Comparison of ENCODE assay signal across 28 cellular contexts in genomic region chr3:49626796-49627195, GRCh38.
"Had no signal": no experiment of that assay in that cellular context is flagged by ENCODE, and none has a peak within 500 bp of the region (broad histone marks: within the 10 kb centered on the region; RNA-seq: fewer than 3 reads in every experiment).

No MANE protein-coding gene starts in this region.

- H3K27me3 Mint-ChIP-seq: activated naive CD8-positive, alpha-beta T cell; brain had no signal

- H3K4me3 Mint-ChIP-seq: activated B cell treated with CpG ODN at 0.5 μM for 24 hours; activated CD8-positive, alpha-beta T cell treated with anti-CD3 and anti-CD28 coated beads for 36 hours; activated naive CD8-positive, alpha-beta T cell; activated T-cell treated with anti-CD3 and anti-CD28 coated beads, Interleukin-2, amount 50 U/mL, for 4 hours; activated T-helper 17 cell treated with anti-CD3 and anti-CD28 coated beads, Interleukin-2, amount 50 U/mL, for 72 hours; brain; central memory CD8-positive, alpha-beta T cell; endodermal cell; T-cell; T-helper 1 cell treated with Interleukin-12 subunit alpha and Interleukin-12 subunit beta and Interleukin-4 antibody, amounts not matched to agents 30 μg/mL and 1 μg/mL, for 36 hours; T-helper 2 cell treated with Interferon-gamma antibody and Interleukin-4, amounts not matched to agents 5 μg/mL and 100 μg/mL, for 36 hours had no signal

- H3K27me3 ChIP-seq: breast epithelium, cardiac muscle cell, colonic mucosa had no signal

- H3K4me3 ChIP-seq: breast epithelium, cardiac muscle cell, colonic mucosa had no signal

- H3K9me3 ChIP-seq: colonic mucosa had no signal

- DNase-seq: activated B cell treated with CpG ODN at 0.5 μM for 24 hours; activated CD4-positive, alpha-beta T cell treated with anti-CD3 and anti-CD28 coated beads, Interleukin-2, amount 50 U/mL, for 1 hour; activated CD4-positive, alpha-beta T cell treated with anti-CD3 and anti-CD28 coated beads, Interleukin-2, amount 50 U/mL, for 48 hours; activated CD8-positive, alpha-beta memory T cell treated with anti-CD3 and anti-CD28 coated beads for 24 hours; activated effector memory CD4-positive, alpha-beta T cell treated with Interleukin-2 at 50 U/mL for 16 hours; activated gamma-delta T cell treated with Interleukin-2 at 50 U/mL for 16 hours; activated naive CD4-positive, alpha-beta T cell treated with anti-CD3 and anti-CD28 coated beads, Interleukin-2, amount 50 U/mL, for 16 hours; activated naive CD4-positive, alpha-beta T cell treated with Interleukin-2 at 50 U/mL for 16 hours; activated T-cell treated with anti-CD3 and anti-CD28 coated beads, Interleukin-2, amount 50 U/mL, for 4 hours; amniotic stem cell; colonic mucosa; effector memory CD4-positive, alpha-beta T cell; endodermal cell; foreskin fibroblast; T-cell; T1000; WERI-Rb-1 had no signal

- H3K27ac ChIP-seq: breast epithelium, cardiac muscle cell, colonic mucosa, WERI-Rb-1 had no signal

- H3K27ac Mint-ChIP-seq: activated B cell treated with CpG ODN at 0.5 μM for 24 hours; activated CD8-positive, alpha-beta T cell treated with anti-CD3 and anti-CD28 coated beads for 36 hours; activated naive CD8-positive, alpha-beta T cell; activated T-helper 17 cell treated with anti-CD3 and anti-CD28 coated beads, Interleukin-2, amount 50 U/mL, for 72 hours; endodermal cell; T-cell; T-helper 2 cell treated with Interferon-gamma antibody and Interleukin-4, amounts not matched to agents 5 μg/mL and 100 μg/mL, for 36 hours had no signal

- H3K4me1 Mint-ChIP-seq: activated B cell treated with CpG ODN at 0.5 μM for 24 hours; activated T-helper 17 cell treated with anti-CD3 and anti-CD28 coated beads, Interleukin-2, amount 50 U/mL, for 72 hours; brain; endodermal cell; T-cell had no signal

- ATAC-seq: activated CD4-positive, CD25-positive, alpha-beta regulatory T cell treated with anti-CD3 and anti-CD28 coated beads, Interleukin-2, amount 50 U/mL, for 24 hours; esophagus mucosa; T-cell had no signal
